8 cellular contexts compared by ENCODE assay signal in genomic region chr2:39778233-39778632, GRCh38. TPM values are rescaled to one million over a fixed set of nuclear protein-coding genes. Genes with fewer than 3 reads are reported as not detected.
A peak's percentile ranks its signal among the peaks of the same experiment; 100 is the strongest.
DNase-seq lines count a peak whose midpoint lies in the region; ATAC-seq, FAIRE-seq and TF ChIP-seq lines count a peak whose summit lies in the region.

No MANE protein-coding gene starts in this region.

- H3K9me3 ChIP-seq in heart left ventricle: peaks cover 0 to 7% (median 0%) of the 10 kb centered on the region in 12 donors
- no peaks in the 10 kb centered on the region for H3K9me3 ChIP-seq in keratinocyte (ENCODE audit: control insufficient read depth, low read depth, low read length)
- H3K9me3 ChIP-seq in thymus (ENCODE audit: control insufficient read depth): no peaks in the 10 kb centered on the region

- no peaks in the 10 kb centered on the region for H3K9me1 ChIP-seq in keratinocyte (ENCODE audit: control insufficient read depth, extremely low read depth, insufficient read depth, low read length)

- TF ChIP-seq CTCF in heart left ventricle (IDR thresholded peaks at IDR 0.05) (no peak), keratinocyte (optimal IDR thresholded peaks at IDR 0.05 in 1 of 3, IDR thresholded peaks at IDR 0.05 in 1 of 3, conservative IDR thresholded peaks at IDR 0.05 in 1 of 3; ENCODE audit: extremely low read depth in 1 of 3, insufficient read depth in 2 of 3, low read length in 3 of 3) (no peak)

- H4K20me1 ChIP-seq in keratinocyte (ENCODE audit: control insufficient read depth, extremely low read depth, insufficient read depth, low read length): no peaks in the 10 kb centered on the region

- ATAC-seq in heart left ventricle (peak in 1 of 4 donors; percentile 28), GM18502 (IDR thresholded peaks at IDR 0.05; ENCODE audit: poor library complexity, unreplicated experiment) (no peak)

- H3K4me2 ChIP-seq in keratinocyte (ENCODE audit: control insufficient read depth, extremely low read depth, insufficient read depth, low read depth, low read length): peak overlapping the region; percentile 72

- H3K36me3 Mint-ChIP-seq in activated T-helper 2 cell treated with anti-CD3 and anti-CD28 coated beads, Interferon-gamma antibody, Interleukin-2, Interleukin-4, amounts not matched to agents 10 μg/mL and 5 μg/mL and 100 μg/mL, durations not matched to agents 14 hours and 24 hours and 36 hours (ENCODE audit: low read depth): peaks cover 39% of the 10 kb centered on the region

- H3K4me3 ChIP-seq in heart left ventricle (peak overlapping the region; percentile 74 to 100 (median 94)), keratinocyte (ENCODE audit: control insufficient read depth in 2 of 3, extremely low read depth in 1 of 3, insufficient read depth in 2 of 3, low read depth in 1 of 3, low read length in 3 of 3) (peak overlapping the region; percentile 94 to 98 (median 94)), thymus (ENCODE audit: low read length) (peak overlapping the region; percentile 100)

- H3K79me2 ChIP-seq in keratinocyte (ENCODE audit: control insufficient read depth, insufficient read depth, low read length): peaks cover 53% of the 10 kb centered on the region

- dilution Hi-C loops in keratinocyte (cut with MboI; ENCODE audit: extremely low pct_ligation_motif_present, low sequenced_read_pairs): no loop called here

- peaks cover 0 to 55% (median 24%) of the 10 kb centered on the region in 12 donors for H3K4me1 ChIP-seq in heart left ventricle
- H3K4me1 ChIP-seq in keratinocyte (ENCODE audit: control insufficient read depth, extremely low read depth, insufficient read depth, low read length): peaks cover 18% of the 10 kb centered on the region
- H3K4me1 ChIP-seq in thymus (ENCODE audit: control insufficient read depth, insufficient read depth, low read length): peaks cover 10% of the 10 kb centered on the region

- H3K27ac Mint-ChIP-seq in activated T-helper 2 cell treated with anti-CD3 and anti-CD28 coated beads, Interferon-gamma antibody, Interleukin-2, Interleukin-4, amounts not matched to agents 10 μg/mL and 5 μg/mL and 100 μg/mL, durations not matched to agents 14 hours and 24 hours and 36 hours: peak overlapping the region; percentile 91

- intact Hi-C loops in heart left ventricle (cut with DNase I) (no loop called here), cardiac septum (cut with DNase I) (no loop called here)
- intact Hi-C loops in activated T-helper 2 cell treated with anti-CD3 and anti-CD28 coated beads, Interferon-gamma antibody, Interleukin-2, Interleukin-4, amounts not matched to agents 10 μg/mL and 5 μg/mL and 100 μg/mL, durations not matched to agents 14 hours and 24 hours and 36 hours (cut with micrococcal nuclease): loop anchor here (5.0 kb wide), 1 partner anchor 341 kb away; the partner anchor contains the start of gene MAP4K3

- H3K4me3 Mint-ChIP-seq in activated T-helper 2 cell treated with anti-CD3 and anti-CD28 coated beads, Interferon-gamma antibody, Interleukin-2, Interleukin-4, amounts not matched to agents 10 μg/mL and 5 μg/mL and 100 μg/mL, durations not matched to agents 14 hours and 24 hours and 36 hours (ENCODE audit: low read depth): peak overlapping the region; percentile 88

- no peaks in the 10 kb centered on the region for H3K27me3 ChIP-seq in heart left ventricle
- no peaks in the 10 kb centered on the region for H3K27me3 ChIP-seq in keratinocyte (ENCODE audit: control insufficient read depth, extremely low read depth, insufficient read depth, low read length)
- H3K27me3 ChIP-seq in thymus (ENCODE audit: control insufficient read depth, insufficient read depth): no peaks in the 10 kb centered on the region

- H3K27me3 Mint-ChIP-seq in activated T-helper 2 cell treated with anti-CD3 and anti-CD28 coated beads, Interferon-gamma antibody, Interleukin-2, Interleukin-4, amounts not matched to agents 10 μg/mL and 5 μg/mL and 100 μg/mL, durations not matched to agents 14 hours and 24 hours and 36 hours (ENCODE audit: low read depth): no peaks in the 10 kb centered on the region

- DNase-seq in heart left ventricle (no peak), cardiac septum (ENCODE audit: low spot score) (no peak), keratinocyte (ENCODE audit: low read depth, low spot score) (no peak), inferior parietal cortex (ENCODE audit: extremely low spot score) (no peak), NCI-H345 (lab: John Stamatoyannopoulos, UW) (no peak)
- DNase-seq in activated T-helper 2 cell treated with anti-CD3 and anti-CD28 coated beads, Interferon-gamma antibody, Interleukin-2, Interleukin-4, amounts not matched to agents 10 μg/mL and 5 μg/mL and 100 μg/mL, durations not matched to agents 14 hours and 24 hours and 36 hours (ENCODE audit: low spot score): no peak

- H3K27ac ChIP-seq in heart left ventricle (peak overlapping the region in 10 of 12 donors; percentile 82 to 93 (median 90)), keratinocyte (ENCODE audit: control insufficient read depth, insufficient read depth, low read length) (peak overlapping the region; percentile 79), thymus (ENCODE audit: low read depth) (no peak overlapping the region)

- TF ChIP-seq POLR2A in heart left ventricle (IDR thresholded peaks at IDR 0.05): no peak

- peak overlapping the region; percentile 90 for H3K9ac ChIP-seq in keratinocyte (ENCODE audit: control insufficient read depth, extremely low read depth, insufficient read depth, low read length)

- no peak for FAIRE-seq in keratinocyte (lab: Jason Lieb, UNC)

- WGBS in heart left ventricle, 4 donors: 3 to 12% (median 8%) methylated on average over 2 of the region's 2 CpGs
- WGBS in thymus: 6% methylated on average over 2 of the region's 2 CpGs

- H3K36me3 ChIP-seq in heart left ventricle: peaks cover 0 to 4% (median 0%) of the 10 kb centered on the region in 9 donors
- no peaks in the 10 kb centered on the region for H3K36me3 ChIP-seq in keratinocyte (ENCODE audit: control insufficient read depth in 2 of 2, extremely low read depth in 1 of 2, insufficient read depth in 2 of 2, low read length in 2 of 2)
- no peaks in the 10 kb centered on the region for H3K36me3 ChIP-seq in thymus (ENCODE audit: control insufficient read depth, insufficient read depth)

- no peak overlapping the region for H2AFZ ChIP-seq in keratinocyte (ENCODE audit: control insufficient read depth, low read length)

- peaks cover 52% of the 10 kb centered on the region for H3K4me1 Mint-ChIP-seq in activated T-helper 2 cell treated with anti-CD3 and anti-CD28 coated beads, Interferon-gamma antibody, Interleukin-2, Interleukin-4, amounts not matched to agents 10 μg/mL and 5 μg/mL and 100 μg/mL, durations not matched to agents 14 hours and 24 hours and 36 hours (ENCODE audit: low read depth)

- no peaks in the 10 kb centered on the region for H3K9me3 Mint-ChIP-seq in activated T-helper 2 cell treated with anti-CD3 and anti-CD28 coated beads, Interferon-gamma antibody, Interleukin-2, Interleukin-4, amounts not matched to agents 10 μg/mL and 5 μg/mL and 100 μg/mL, durations not matched to agents 14 hours and 24 hours and 36 hours

RNA-seq across cellular contexts. Expression of gene THUMPD2, which starts 0.8 kb away (rescaled TPM):
- total RNA-seq in heart left ventricle (1 to 10 TPM; 3.6 to 6.2 (median 5.3) TPM), cardiac septum (5.7 TPM)
- polyA plus RNA-seq in heart left ventricle (1 to 10 TPM; 5.2 to 5.9 TPM), keratinocyte (9.9 to 18.2 TPM (median 10.6 TPM) in 3 replicates), thymus (31.1 TPM)
- 19.0 and 19.4 TPM in 2 replicates for total RNA-seq in activated T-helper 2 cell treated with anti-CD3 and anti-CD28 coated beads, Interferon-gamma antibody, Interleukin-2, Interleukin-4, amounts not matched to agents 10 μg/mL and 5 μg/mL and 100 μg/mL, durations not matched to agents 14 hours and 24 hours and 36 hours
- 16.0 TPM for polyA plus RNA-seq in keratinocyte (2011; ENCODE audit: low read depth)
- polyA plus RNA-seq in keratinocyte (2011; cell fraction: cytosol; rRNA removed): 4.8 and 10.0 TPM in 2 replicates
- polyA plus RNA-seq in keratinocyte (2011; cell fraction: nucleus; rRNA removed): 12.9 and 18.2 TPM in 2 replicates
- polyA plus RNA-seq in keratinocyte (2012; ENCODE audit: low replicate concordance): 9.3 and 10.6 TPM in 2 replicates
- 1.0 to 8.8 TPM (median 5.0 TPM) in 3 replicates for polyA minus RNA-seq in keratinocyte
- polyA minus RNA-seq in keratinocyte (2011; cell fraction: cytosol; rRNA and poly(A)+ RNA removed): 4.2 TPM
- polyA minus RNA-seq in keratinocyte (2011; cell fraction: nucleus; rRNA and poly(A)+ RNA removed): 6.4 and 9.3 TPM in 2 replicates
